In the genomic region with DNA sequence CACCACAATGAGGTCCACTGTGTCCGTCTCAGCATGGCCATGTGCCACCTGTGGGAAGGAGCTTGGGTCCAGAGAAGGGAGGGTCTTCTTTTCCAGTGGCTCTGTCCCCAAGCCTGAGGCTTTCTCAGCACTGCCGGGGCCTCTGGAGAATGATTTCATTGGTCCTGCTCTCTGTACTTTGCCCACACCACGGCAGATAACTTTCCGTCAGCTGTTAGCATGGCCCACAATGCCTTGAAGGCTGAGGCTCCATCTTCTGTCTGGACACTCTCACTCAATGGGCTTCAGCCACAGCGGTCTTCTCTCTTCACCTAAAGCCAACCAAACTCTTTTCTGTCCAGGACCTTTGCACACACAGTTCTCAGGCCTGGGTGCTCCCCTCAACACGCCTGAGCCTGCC, we compare ENCODE assay signal across 25 cellular contexts.
"Had no signal": no experiment of that assay in that cellular context is flagged by ENCODE, and none has a peak within 500 bp of the region (broad histone marks: within the 10 kb centered on the region; RNA-seq: fewer than 3 reads in every experiment).

No MANE protein-coding gene starts in this region.

- DNase-seq: Kasumi-1; MM.1S; NCI-H1092 treated with DMSO at 0.1 percent for 48 hours; NCI-H1436; NCI-H187; NCI-H2029; NCI-H2081 treated with DMSO at 0.1 percent for 48 hours; NCI-H2171; NCI-H226; NCI-H446; NCI-H510A; NCI-H524 treated with DMSO at 0.1 percent for 48 hours; NCI-H69; NCI-H774; NK-92 treated with Interleukin-12 subunit alpha and Interleukin-12 subunit beta, amount 100 ng/mL, for 24 hours; OCI-M1; PC-9; Peyer's patch; SHP77 treated with DMSO at 0.1 percent for 48 hours had no signal

- FAIRE-seq: K562 had no signal

- H3K27ac Mint-ChIP-seq: IgD-negative memory B cell had no signal

- H3K36me3 ChIP-seq: Peyer's patch, SJSA1 had no signal

- ATAC-seq: K562, Right ventricle myocardium inferior had no signal

- H3K4me3 Mint-ChIP-seq: IgD-negative memory B cell had no signal

- H3K36me3 Mint-ChIP-seq: IgD-negative memory B cell had no signal

- H3K4me1 Mint-ChIP-seq: IgD-negative memory B cell had no signal

- H3K27ac ChIP-seq: KMS-11, PC-9, Peyer's patch, SJSA1, SK-N-MC had no signal

- H3K4me3 ChIP-seq: K562, PC-9, Peyer's patch, SJSA1, SK-N-MC had no signal

- H3K9me3 ChIP-seq: Peyer's patch, SJSA1 had no signal

- H3K27me3 ChIP-seq: Peyer's patch, SJSA1 had no signal

- H3K27me3 Mint-ChIP-seq: IgD-negative memory B cell had no signal
